ENCODE assay signal across 17 cellular contexts in the genomic region with DNA sequence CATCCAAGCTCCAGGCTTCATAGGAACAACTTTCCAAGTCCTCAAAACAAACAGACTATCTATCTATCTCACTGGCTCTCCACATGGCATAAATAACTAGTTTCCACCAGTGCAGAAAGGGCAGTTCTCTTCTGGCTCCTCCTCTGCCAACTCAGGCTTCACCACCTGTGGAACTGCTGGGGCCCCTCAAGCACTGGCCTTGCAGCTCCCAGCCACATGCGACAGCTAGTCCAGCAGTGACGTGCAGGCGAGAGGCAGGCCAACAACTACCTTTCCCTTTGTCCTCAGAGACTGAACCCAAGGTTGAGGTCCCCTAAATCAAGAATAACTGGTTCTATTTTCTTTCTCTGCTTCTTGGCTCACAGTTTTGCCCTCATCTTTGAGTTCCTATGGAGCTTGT.
DNase-seq lines count a peak whose midpoint lies in the region; ATAC-seq and TF ChIP-seq lines count a peak whose summit lies in the region.
"Had no signal": no experiment of that assay in that cellular context is flagged by ENCODE, and none has a peak within 500 bp of the region (broad histone marks: within the 10 kb centered on the region; RNA-seq: fewer than 3 reads in every experiment).

No MANE protein-coding gene starts in this region.

- H2BK5ac ChIP-seq in H9 (ENCODE audit: insufficient read length, low read length), result no peak overlapping the region

- H3T11ph ChIP-seq in H9 (ENCODE audit: low read length), result no peak overlapping the region

- no peak overlapping the region for H3K14ac ChIP-seq in H9 (ENCODE audit: insufficient read depth, low read length)

- H3K18ac ChIP-seq in H9 (ENCODE audit: insufficient read length, low read depth, low read length), result no peak overlapping the region

- no peak overlapping the region for H4K5ac ChIP-seq in H9 (ENCODE audit: insufficient read length, low read depth, low read length)

- H3K4me1 ChIP-seq in cardiac muscle cell (ENCODE audit: low read depth), result peaks cover 13% of the 10 kb centered on the region
- H3K4me1 ChIP-seq in H9 (ENCODE audit: insufficient read depth, low read length), result peaks cover 13% of the 10 kb centered on the region
- H3K4me1 ChIP-seq: A549 had no signal

- no peak overlapping the region for H2BK120ac ChIP-seq in H9 (ENCODE audit: low read depth, low read length, poor library complexity, severe bottlenecking)

- no peaks in the 10 kb centered on the region for H3K36me3 ChIP-seq in cardiac muscle cell

- DNase-seq in cardiac muscle cell (ENCODE audit: low read depth in 1 of 2, low spot score in 1 of 2) (no peak), Right ventricle myocardium inferior (ENCODE audit: missing footprints) (no peak), left kidney (ENCODE audit: low read depth, low spot score) (peak; percentile 81), H9 (no peak), NCI-H1105 treated with DMSO at 0.1 percent for 48 hours (lab: John Stamatoyannopoulos, UW) (no peak)
- DNase-seq: AML-193; CD4-positive, alpha-beta T cell; DMS153; DMS79; GDM1; HCEC 1CT; HFFc6 had no signal

- H3K4me1 Mint-ChIP-seq in H9, result peaks cover 41 to 47% of the 10 kb centered on the region in 2 experiments

- H2BK12ac ChIP-seq in H9 (ENCODE audit: insufficient read length, low read depth, low read length), result no peak overlapping the region

- H2AFZ ChIP-seq in H9 (ENCODE audit: low read length), result no peak overlapping the region

- H3K56ac ChIP-seq in H9 (ENCODE audit: insufficient read length, low read depth, low read length), result no peak overlapping the region

- no peaks in the 10 kb centered on the region for H3K27me3 ChIP-seq in cardiac muscle cell
- H3K27me3 ChIP-seq in H9 (ENCODE audit: insufficient read depth, low read length), result no peaks in the 10 kb centered on the region

- no peak overlapping the region for H4K8ac ChIP-seq in H9 (replicated peaks; ENCODE audit: insufficient read length, low read depth, low read length)

- ATAC-seq in Right ventricle myocardium inferior (no peak), HG02642 (IDR thresholded peaks at IDR 0.05; ENCODE audit: poor library complexity, unreplicated experiment) (no peak)
- ATAC-seq: A549 had no signal

- peaks cover 35 to 55% (median 40%) of the 10 kb centered on the region in 3 experiments; a peak in 6 of 7 replicates for H3K36me3 Mint-ChIP-seq in H9 (ENCODE audit: insufficient read depth in 1 of 3, low read depth in 3 of 3)

- intact Hi-C loops in Right ventricle myocardium inferior (cut with DNase I), result no loop called here

- H3K27me3 Mint-ChIP-seq in H9 (ENCODE audit: low read depth), result no peaks in the 10 kb centered on the region; the same call in 1 of the 2 replicates
- H3K27me3 Mint-ChIP-seq: CD4-positive, alpha-beta T cell had no signal

- WGBS in H9 (ENCODE audit: extremely low coverage, insufficient read length, low lambda C conversion rate), result no CpG with 5 or more reads among the region's 3 CpGs

- H3K23ac ChIP-seq in H9 (ENCODE audit: insufficient read length, low read depth, low read length), result no peak overlapping the region

- no peaks in the 10 kb centered on the region for H3K9me3 Mint-ChIP-seq in H9
- H3K9me3 Mint-ChIP-seq: CD4-positive, alpha-beta T cell; HFFc6 had no signal

- no peaks in the 10 kb centered on the region for H3K23me2 ChIP-seq in H9 (ENCODE audit: insufficient read length, low read depth, low read length, poor library complexity, severe bottlenecking)

- H2AK5ac ChIP-seq in H9 (ENCODE audit: insufficient read length, low read length), result no peak overlapping the region

- H3K79me2 ChIP-seq in H9 (ENCODE audit: insufficient read depth, low read length), result no peaks in the 10 kb centered on the region

- TF ChIP-seq CTCF in cardiac muscle cell (IDR thresholded peaks at IDR 0.05; ENCODE audit: low read depth, low read length) (no peak), VCaP (conservative IDR thresholded peaks at IDR 0.05) (no peak), H9 (conservative IDR thresholded peaks at IDR 0.05) (no peak)

- H3K4ac ChIP-seq in H9 (ENCODE audit: low read depth, low read length), result no peak overlapping the region

- no peak overlapping the region for H3K27ac Mint-ChIP-seq in H9
- H3K27ac Mint-ChIP-seq: CD4-positive, alpha-beta T cell; HFFc6 had no signal

- no peak overlapping the region for H3K4me3 ChIP-seq in cardiac muscle cell
- H3K4me3 ChIP-seq: A549 had no signal

- no peak overlapping the region for H4K91ac ChIP-seq in H9 (ENCODE audit: insufficient read length, low read depth, low read length)

- H2BK15ac ChIP-seq in H9 (ENCODE audit: low read depth, low read length), result no peak overlapping the region

- H3K9ac ChIP-seq in H9 (ENCODE audit: extremely low read depth, insufficient read length, low read length), result no peak overlapping the region

- no peak overlapping the region for H3K4me2 ChIP-seq in H9 (ENCODE audit: insufficient read depth, insufficient read length, low read length)
- H3K4me2 ChIP-seq: A549 had no signal

- H4K20me1 ChIP-seq in H9 (ENCODE audit: control insufficient read depth, insufficient read depth, insufficient read length), result no peaks in the 10 kb centered on the region

- H3K9me3 ChIP-seq in cardiac muscle cell (ENCODE audit: low read depth) (no peaks in the 10 kb centered on the region), H9 (ENCODE audit: control insufficient read depth, low read depth, low read length) (no peaks in the 10 kb centered on the region)
- H3K9me3 ChIP-seq: A549 had no signal

- H3K4me3 Mint-ChIP-seq in H9, result no peak overlapping the region
- H3K4me3 Mint-ChIP-seq: CD4-positive, alpha-beta T cell; HFFc6 had no signal

- no peaks in the 10 kb centered on the region for H3K79me1 ChIP-seq in H9 (ENCODE audit: insufficient read depth, low read depth, low read length, poor library complexity, severe bottlenecking)

- no peak overlapping the region for H2BK20ac ChIP-seq in H9 (ENCODE audit: low read depth, low read length, poor library complexity, severe bottlenecking)

- H3K27ac ChIP-seq in cardiac muscle cell, result peak overlapping the region; percentile 13
- peak overlapping the region; percentile 88 for H3K27ac ChIP-seq in VCaP
- H3K27ac ChIP-seq in H9 (ENCODE audit: insufficient read length, low read depth, low read length), result no peak overlapping the region
- H3K27ac ChIP-seq: 22Rv1, A549, C4-2B had no signal
